Comparison of ENCODE assay signal across 9 cellular contexts in the genomic region with DNA sequence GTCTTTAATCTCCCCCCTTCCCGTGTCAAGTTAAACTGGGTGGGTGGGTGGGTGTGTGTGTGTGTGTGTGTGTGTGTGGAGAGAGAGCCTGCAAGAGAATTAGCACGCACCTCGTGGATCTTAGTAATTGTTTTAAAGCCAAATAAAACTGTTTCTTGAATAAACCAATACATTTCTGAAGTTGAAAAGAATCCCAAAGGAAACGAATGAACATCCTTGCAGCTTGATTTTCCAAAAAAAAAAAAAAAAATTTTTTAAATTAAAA. TPM values are rescaled to one million over a fixed set of nuclear protein-coding genes. Genes with fewer than 3 reads are reported as not detected.
DNase-seq lines count a peak whose midpoint lies in the region; ATAC-seq and TF ChIP-seq lines count a peak whose summit lies in the region.
"Had no signal": no experiment of that assay in that cellular context is flagged by ENCODE, and none has a peak within 500 bp of the region (broad histone marks: within the 10 kb centered on the region; RNA-seq: fewer than 3 reads in every experiment).

No MANE protein-coding gene starts in this region.

- in situ Hi-C loops in gastrocnemius medialis (cut with MboI; ENCODE audit: low sequenced_read_pairs in 4 of 4), result no loop called here

- TF ChIP-seq POLR2A in esophagus muscularis mucosa (IDR thresholded peaks at IDR 0.05; ENCODE audit: low read depth) (no peak), gastrocnemius medialis (IDR thresholded peaks at IDR 0.05) (no peak)

- H3K27ac ChIP-seq in esophagus muscularis mucosa (replicated peaks in 1 of 4), result peak overlapping the region; percentile 98 to 100 (median 100)
- H3K27ac ChIP-seq in gastrocnemius medialis, result peak overlapping the region; percentile 95 to 100 (median 98)

- TF ChIP-seq EP300 in esophagus muscularis mucosa (IDR thresholded peaks at IDR 0.05), result no peak

- WGBS in esophagus muscularis mucosa, result 2% methylated on average over 4 of the region's 4 CpGs

- H3K9me3 ChIP-seq in esophagus muscularis mucosa (no peaks in the 10 kb centered on the region), gastrocnemius medialis (no peaks in the 10 kb centered on the region)

- no peak for ATAC-seq in gastrocnemius medialis
- no peak for ATAC-seq in HG02840 (IDR thresholded peaks at IDR 0.05; ENCODE audit: low FRiP score, unreplicated experiment)

- H3K4me1 ChIP-seq in esophagus muscularis mucosa (peaks cover 22 to 41% (median 28%) of the 10 kb centered on the region in 4 donors), gastrocnemius medialis (peaks cover 17 to 26% of the 10 kb centered on the region in 2 donors)

- intact Hi-C loops in esophagus muscularis mucosa (cut with DNase I), result no loop called here
- intact Hi-C loops in gastrocnemius medialis (cut with DNase I; ENCODE audit: low total_unique reads), result loop anchor here (5.0 to 10.0 kb wide), 2 partner anchors 391 to 1047 kb away; a partner anchor contains a TSS

- no peaks in the 10 kb centered on the region for H3K36me3 ChIP-seq in esophagus muscularis mucosa
- H3K36me3 ChIP-seq in gastrocnemius medialis, result no peaks in the 10 kb centered on the region

- H3K4me3 ChIP-seq in esophagus muscularis mucosa (peak overlapping the region; percentile 92 to 98 (median 94)), gastrocnemius medialis (peak overlapping the region; percentile 56 to 96 (median 80))

- DNase-seq in NCI-H1105 treated with DMSO at 0.1 percent for 48 hours (lab: John Stamatoyannopoulos, UW), result peak; percentile 54
- no peak for DNase-seq in NCI-H1105 (lab: John Stamatoyannopoulos, UW)
- DNase-seq in RKO (ENCODE audit: low spot score), result peak; percentile 30
- DNase-seq in esophagus muscularis mucosa (ENCODE audit: extremely low spot score), result no peak
- DNase-seq in gastrocnemius medialis, result no peak
- DNase-seq in GM10266 (ENCODE audit: extremely low spot score), result no peak
- DNase-seq in putamen (ENCODE audit: low spot score), result no peak

- TF ChIP-seq CTCF in esophagus muscularis mucosa (IDR thresholded peaks at IDR 0.05), result no peak
- TF ChIP-seq CTCF in gastrocnemius medialis (IDR thresholded peaks at IDR 0.05 in 4 of 5, conservative IDR thresholded peaks at IDR 0.05 in 1 of 5), result no peak
- TF ChIP-seq CTCF in GM10266 (IDR thresholded peaks at IDR 0.05; ENCODE audit: control insufficient read depth, insufficient read depth, low read depth, missing control alignments), result no peak

- no peaks in the 10 kb centered on the region for H3K27me3 ChIP-seq in esophagus muscularis mucosa
- no peaks in the 10 kb centered on the region for H3K27me3 ChIP-seq in gastrocnemius medialis

RNA-seq across cellular contexts. Expression of a gene that starts 0.4 kb away (rescaled TPM):
- total RNA-seq in esophagus muscularis mucosa (10 to 100 TPM; 18.2 to 27.9 (median 23.4) TPM), gastrocnemius medialis (10 to 100 TPM in 2 of 4 donors, 1 to 10 TPM in 2; 7.9 to 10.2 (median 9.7) TPM)

RNA-seq across cellular contexts. Expression of a gene that starts 35.6 kb away (rescaled TPM):
- 10 to 100 TPM; 33.2 to 41.9 (median 38.5) TPM for total RNA-seq in esophagus muscularis mucosa
- total RNA-seq in gastrocnemius medialis, result 10 to 100 TPM; 33.2 to 61.8 (median 45.1) TPM

RNA-seq across cellular contexts. Expression of a gene that starts 59.1 kb away (rescaled TPM):
- 1 to 10 TPM in 2 of 4 donors, under 1 TPM in 2; 0.42 to 2.0 (median 0.90) TPM for total RNA-seq in esophagus muscularis mucosa
- 1 to 10 TPM in 2 of 4 donors, under 1 TPM in 2; 0.16 to 3.8 (median 1.8) TPM for total RNA-seq in gastrocnemius medialis
- total RNA-seq: Daoy had no signal

Comparison
In these comparisons a context has a peak if more than half of its experiments do, and no peak if none do; other contexts are left out.
1. DNase-seq: peak in NCI-H1105 treated with DMSO at 0.1 percent for 48 hours (single experiment) and RKO (single experiment); none in NCI-H1105 (single experiment), esophagus muscularis mucosa (single experiment), gastrocnemius medialis (0 of 2), GM10266 (single experiment) and putamen (single experiment).